In genomic region chr22:29780220-29780619, GRCh38 we compare ENCODE assay signal across 1 cellular context.
TF ChIP-seq lines count a peak whose summit lies in the region.

No MANE protein-coding gene starts in this region.

TF ChIP-seq in K562, 482 proteins besides CTCF, POLR2A, EP300 and RAD21:
- TF ChIP-seq ZFP36 (IDR thresholded peaks at IDR 0.05; ENCODE audit: low read depth, low read length, partially characterized antibody) (no peak), SP1 (CRISPR knock-in tag; IDR thresholded peaks at IDR 0.05) (peak; percentile 12; the same call in 1 of the 2 replicates)
